In genomic region chr10:30398788-30399187, GRCh38 we compare ENCODE assay signal across 22 cellular contexts. TPM values are rescaled to one million over a fixed set of nuclear protein-coding genes. Genes with fewer than 3 reads are reported as not detected.
A peak's percentile ranks its signal among the peaks of the same experiment; 100 is the strongest.
DNase-seq lines count a peak whose midpoint lies in the region; ATAC-seq lines count a peak whose summit lies in the region.
"Had no signal": no experiment of that assay in that cellular context is flagged by ENCODE, and none has a peak within 500 bp of the region (broad histone marks: within the 10 kb centered on the region; RNA-seq: fewer than 3 reads in every experiment).

No MANE protein-coding gene starts in this region.

- no peaks in the 10 kb centered on the region for H3K27me3 ChIP-seq in CD4-positive, alpha-beta memory T cell (ENCODE audit: insufficient read depth, low read length)
- H3K27me3 ChIP-seq: adrenal gland, brain microvascular endothelial cell, esophagus muscularis mucosa, gastroesophageal sphincter, sigmoid colon had no signal

- peaks cover 30% of the 10 kb centered on the region for H3K4me1 Mint-ChIP-seq in stimulated activated naive CD8-positive, alpha-beta T cell treated with anti-CD3 and anti-CD28 coated beads, Interleukin-15, amount 100 ng/mL, for 72 hours
- H3K4me1 Mint-ChIP-seq in activated T-helper 17 cell treated with anti-CD3 and anti-CD28 coated beads, Interleukin-2, amount 50 U/mL, for 72 hours, result peaks cover 15% of the 10 kb centered on the region
- H3K4me1 Mint-ChIP-seq in CD4-positive, alpha-beta memory T cell, result peaks cover 12 to 16% (median 15%) of the 10 kb centered on the region in 4 donors
- H3K4me1 Mint-ChIP-seq: neural crest cell had no signal

- no peaks in the 10 kb centered on the region for H3K9me3 ChIP-seq in CD4-positive, alpha-beta memory T cell (ENCODE audit: control insufficient read depth in 1 of 2, low read length in 2 of 2)
- H3K9me3 ChIP-seq: adrenal gland, esophagus muscularis mucosa, gastroesophageal sphincter, sigmoid colon had no signal

- H3K27ac ChIP-seq in CD4-positive, alpha-beta memory T cell (ENCODE audit: low read depth, low read length), result no peak overlapping the region
- H3K27ac ChIP-seq: adrenal gland, brain microvascular endothelial cell, esophagus muscularis mucosa, gastroesophageal sphincter, sigmoid colon had no signal

- ATAC-seq in stimulated activated naive CD8-positive, alpha-beta T cell treated with anti-CD3 and anti-CD28 coated beads, Interleukin-15, amount 100 ng/mL, for 72 hours, result peak; percentile 75
- ATAC-seq in stimulated activated naive CD8-positive, alpha-beta T cell treated with anti-CD3 and anti-CD28 coated beads, Interleukin-15, Interleukin-2, amounts not matched to agents 100 U/mL and 50 U/mL, for 24 hours, result no peak
- ATAC-seq in HG02852 (IDR thresholded peaks at IDR 0.05; ENCODE audit: unreplicated experiment), result peak; percentile 54
- ATAC-seq in activated T-helper 17 cell treated with anti-CD3 and anti-CD28 coated beads, Interleukin-2, amount 50 U/mL, for 72 hours (replicated peaks), result peak; percentile 19
- no peak for ATAC-seq in sciatic nerve
- ATAC-seq: gastroesophageal sphincter, WTC11 had no signal

- peaks cover 8% of the 10 kb centered on the region for H3K27me3 Mint-ChIP-seq in stimulated activated naive CD8-positive, alpha-beta T cell treated with anti-CD3 and anti-CD28 coated beads, Interleukin-15, amount 100 ng/mL, for 72 hours
- H3K27me3 Mint-ChIP-seq in activated T-helper 17 cell treated with anti-CD3 and anti-CD28 coated beads, Interleukin-2, amount 50 U/mL, for 72 hours, result peaks cover 9% of the 10 kb centered on the region
- H3K27me3 Mint-ChIP-seq in CD4-positive, alpha-beta memory T cell, result peaks cover 2 to 6% of the 10 kb centered on the region in 2 donors

- H3K4me3 Mint-ChIP-seq in stimulated activated naive CD8-positive, alpha-beta T cell treated with anti-CD3 and anti-CD28 coated beads, Interleukin-15, amount 100 ng/mL, for 72 hours, result no peak overlapping the region
- peak overlapping the region; percentile 8 for H3K4me3 Mint-ChIP-seq in activated T-helper 17 cell treated with anti-CD3 and anti-CD28 coated beads, Interleukin-2, amount 50 U/mL, for 72 hours
- peak overlapping the region in 1 of 8 donors; percentile 41 for H3K4me3 Mint-ChIP-seq in CD4-positive, alpha-beta memory T cell
- H3K4me3 Mint-ChIP-seq: activated T-helper 1 cell treated with anti-CD3 and anti-CD28 coated beads, Interleukin-12 subunit alpha, Interleukin-12 subunit beta, Interleukin-2, Interleukin-4 antibody, amounts not matched to agents 30 ng/mL and 10 ng/mL and 1 ng/mL, durations not matched to agents 14 hours and 24 hours and 36 hours; neural crest cell; WTC11 had no signal

- H3K4me1 ChIP-seq in CD4-positive, alpha-beta memory T cell (ENCODE audit: insufficient read depth, low read length), result peaks cover 21% of the 10 kb centered on the region
- H3K4me1 ChIP-seq: sigmoid colon had no signal

- H3K36me3 Mint-ChIP-seq in activated T-helper 17 cell treated with anti-CD3 and anti-CD28 coated beads, Interleukin-2, amount 50 U/mL, for 72 hours (ENCODE audit: low read depth), result no peaks in the 10 kb centered on the region
- H3K36me3 Mint-ChIP-seq in CD4-positive, alpha-beta memory T cell, result no peaks in the 10 kb centered on the region
- H3K36me3 Mint-ChIP-seq: WTC11 had no signal

- CTCF ChIA-PET in CD4-positive, alpha-beta memory T cell (lab: Charles Lee; ENCODE audit: partially characterized antibody), result interaction anchor here (1.2 to 2.9 kb wide), 4 partner anchors 9 to 195 kb away, joined by 3 to 16 read pairs (median 10); no protein-coding TSS in a partner anchor

- no peaks in the 10 kb centered on the region for H3K9me3 Mint-ChIP-seq in stimulated activated naive CD8-positive, alpha-beta T cell treated with anti-CD3 and anti-CD28 coated beads, Interleukin-15, amount 100 ng/mL, for 72 hours
- H3K9me3 Mint-ChIP-seq in activated T-helper 17 cell treated with anti-CD3 and anti-CD28 coated beads, Interleukin-2, amount 50 U/mL, for 72 hours, result no peaks in the 10 kb centered on the region
- H3K9me3 Mint-ChIP-seq in CD4-positive, alpha-beta memory T cell, result no peaks in the 10 kb centered on the region
- H3K9me3 Mint-ChIP-seq: activated T-helper 1 cell treated with anti-CD3 and anti-CD28 coated beads, Interleukin-12 subunit alpha, Interleukin-12 subunit beta, Interleukin-2, Interleukin-4 antibody, amounts not matched to agents 30 ng/mL and 10 ng/mL and 1 ng/mL, durations not matched to agents 14 hours and 24 hours and 36 hours; neural crest cell had no signal

- intact Hi-C loops in sciatic nerve (cut with DNase I), result no loop called here
- intact Hi-C loops in CD4-positive, alpha-beta memory T cell (cut with micrococcal nuclease), result no loop called here

- no peaks in the 10 kb centered on the region for H3K36me3 ChIP-seq in CD4-positive, alpha-beta memory T cell (ENCODE audit: insufficient read depth, low read length)
- H3K36me3 ChIP-seq: adrenal gland, brain microvascular endothelial cell, esophagus muscularis mucosa, gastroesophageal sphincter, sigmoid colon had no signal

- no peak for DNase-seq in stimulated activated naive CD8-positive, alpha-beta T cell treated with anti-CD3 and anti-CD28 coated beads, Interleukin-15, amount 100 ng/mL, for 72 hours
- DNase-seq in stimulated activated naive CD8-positive, alpha-beta T cell treated with anti-CD3 and anti-CD28 coated beads, Interleukin-15, Interleukin-2, amounts not matched to agents 100 U/mL and 50 U/mL, for 24 hours, result no peak
- DNase-seq in sciatic nerve (ENCODE audit: low spot score), result no peak
- no peak for DNase-seq in CD4-positive, alpha-beta memory T cell
- DNase-seq in NCI-H2107 treated with DMSO at 0.1 percent for 48 hours (lab: John Stamatoyannopoulos, UW; ENCODE audit: unreplicated experiment), result no peak
- no peak for DNase-seq in SK-N-DZ (ENCODE audit: low spot score)
- DNase-seq: adrenal gland; brain microvascular endothelial cell; DMS153; effector memory CD4-positive, alpha-beta T cell; hypothalamus; KBM-7; NCI-H146; sigmoid colon; T1000 had no signal

- no peak overlapping the region for H3K27ac Mint-ChIP-seq in stimulated activated naive CD8-positive, alpha-beta T cell treated with anti-CD3 and anti-CD28 coated beads, Interleukin-15, amount 100 ng/mL, for 72 hours
- no peak overlapping the region for H3K27ac Mint-ChIP-seq in activated T-helper 17 cell treated with anti-CD3 and anti-CD28 coated beads, Interleukin-2, amount 50 U/mL, for 72 hours
- H3K27ac Mint-ChIP-seq in CD4-positive, alpha-beta memory T cell, result no peak overlapping the region
- H3K27ac Mint-ChIP-seq: activated T-helper 1 cell treated with anti-CD3 and anti-CD28 coated beads, Interleukin-12 subunit alpha, Interleukin-12 subunit beta, Interleukin-2, Interleukin-4 antibody, amounts not matched to agents 30 ng/mL and 10 ng/mL and 1 ng/mL, durations not matched to agents 14 hours and 24 hours and 36 hours; WTC11 had no signal

- H3K4me3 ChIP-seq in CD4-positive, alpha-beta memory T cell (ENCODE audit: low read length in 2 of 2), result no peak overlapping the region
- H3K4me3 ChIP-seq: adrenal gland, esophagus muscularis mucosa, gastroesophageal sphincter, sigmoid colon had no signal

- POLR2A ChIA-PET in CD4-positive, alpha-beta memory T cell (lab: Charles Lee; ENCODE audit: partially characterized antibody), result interaction anchor here (1.7 kb wide), 1 partner anchor 131 kb away, joined by 9 read pairs; no protein-coding TSS in a partner anchor

RNA-seq across cellular contexts. Expression of gene MAP3K8, which starts 35.2 kb away (rescaled TPM):
- total RNA-seq in activated T-helper 17 cell treated with anti-CD3 and anti-CD28 coated beads, Interleukin-2, amount 50 U/mL, for 72 hours, result 10 to 100 TPM; 33.7 to 58.6 TPM
- total RNA-seq in sciatic nerve, result 85.2 TPM
- total RNA-seq in CD4-positive, alpha-beta memory T cell, result 1 to 10 TPM; 5.5 to 6.5 TPM
- 1 to 10 TPM; 2.7 to 5.9 TPM for polyA plus RNA-seq in CD4-positive, alpha-beta memory T cell
- 0.14 and 0.39 TPM in 2 replicates for polyA plus RNA-seq in SK-N-DZ (2014; cell fraction: cytosol; rRNA removed)
- 0.35 and 1.2 TPM in 2 replicates for polyA plus RNA-seq in SK-N-DZ (2014; cell fraction: nucleus; rRNA removed)

RNA-seq across cellular contexts. Expression of gene MTPAP, which starts 49.7 kb away (rescaled TPM):
- total RNA-seq in activated T-helper 17 cell treated with anti-CD3 and anti-CD28 coated beads, Interleukin-2, amount 50 U/mL, for 72 hours, result 10 to 100 TPM; 24.4 to 40.4 TPM
- total RNA-seq in sciatic nerve, result 30.6 TPM
- 10 to 100 TPM; 21.5 to 22.8 TPM for total RNA-seq in CD4-positive, alpha-beta memory T cell
- polyA plus RNA-seq in CD4-positive, alpha-beta memory T cell, result 1 to 10 TPM; 6.3 to 9.6 TPM
- polyA plus RNA-seq in SK-N-DZ (2014; cell fraction: cytosol; rRNA removed), result 13.2 and 13.4 TPM in 2 replicates
- polyA plus RNA-seq in SK-N-DZ (2014; cell fraction: nucleus; rRNA removed), result 5.8 and 13.7 TPM in 2 replicates

Comparison
In these comparisons a context has a peak if more than half of its experiments do, and no peak if none do; other contexts are left out.
1. ATAC-seq: peak in stimulated activated naive CD8-positive, alpha-beta T cell treated with anti-CD3 and anti-CD28 coated beads, Interleukin-15, amount 100 ng/mL, for 72 hours (single experiment), HG02852 (single experiment) and activated T-helper 17 cell treated with anti-CD3 and anti-CD28 coated beads, Interleukin-2, amount 50 U/mL, for 72 hours (single experiment); none in stimulated activated naive CD8-positive, alpha-beta T cell treated with anti-CD3 and anti-CD28 coated beads, Interleukin-15, Interleukin-2, amounts not matched to agents 100 U/mL and 50 U/mL, for 24 hours (single experiment) and sciatic nerve (single experiment).
2. RNA of gene MAP3K8, which starts 35.2 kb away (total RNA-seq): 85.2 TPM in sciatic nerve (single experiment) and 33.7 to 58.6 TPM in activated T-helper 17 cell treated with anti-CD3 and anti-CD28 coated beads, Interleukin-2, amount 50 U/mL, for 72 hours; 5.5 to 6.5 TPM in CD4-positive, alpha-beta memory T cell; every median in the first group is over 4 times any median in the second.